In genomic region chr18:13366977-13367892, GRCh38 we compare ENCODE assay signal across 26 cellular contexts.
DNase-seq lines count a peak whose midpoint lies in the region; ATAC-seq, FAIRE-seq and TF ChIP-seq lines count a peak whose summit lies in the region.
"Had no signal": no experiment of that assay in that cellular context is flagged by ENCODE, and none has a peak within 500 bp of the region (broad histone marks: within the 10 kb centered on the region; RNA-seq: fewer than 3 reads in every experiment).

No MANE protein-coding gene starts in this region.

- H3K4me3 ChIP-seq in left ventricle myocardium inferior (no peak overlapping the region), H7 (ENCODE audit: insufficient read depth, low read depth, low read length) (no peak overlapping the region), pancreas (no peak overlapping the region)
- H3K4me3 ChIP-seq: ovary, spleen, thoracic aorta had no signal

- no peak for TF ChIP-seq CTCF in left ventricle myocardium inferior (IDR thresholded peaks at IDR 0.05; ENCODE audit: borderline replicate concordance)
- TF ChIP-seq CTCF in pancreas (IDR thresholded peaks at IDR 0.05) = no peak

- H3K36me3 ChIP-seq in left ventricle myocardium inferior (no peaks in the 10 kb centered on the region), H7 (replicated peaks; ENCODE audit: control insufficient read depth, insufficient read depth, low read length) (no peaks in the 10 kb centered on the region), pancreas (no peaks in the 10 kb centered on the region)
- H3K36me3 ChIP-seq: ovary, spleen, thoracic aorta had no signal

- H3K4me1 Mint-ChIP-seq in stimulated activated memory B cell treated with anti-CD40 and anti-IgM and Interleukin-4, amounts not matched to agents 10 μg/mL and 1 μg/mL and 100 μg/mL, for 72 hours = peaks cover 10% of the 10 kb centered on the region

- H3K27ac ChIP-seq in left ventricle myocardium inferior (replicated peaks) = no peak overlapping the region
- no peak overlapping the region for H3K27ac ChIP-seq in pancreas
- H3K27ac ChIP-seq: C4-2B, ovary, spleen, thoracic aorta had no signal

- no peak overlapping the region for H3K27ac Mint-ChIP-seq in stimulated activated memory B cell treated with anti-CD40 and anti-IgM and Interleukin-4, amounts not matched to agents 10 μg/mL and 1 μg/mL and 100 μg/mL, for 72 hours
- H3K27ac Mint-ChIP-seq: activated CD4-positive, alpha-beta T cell treated with anti-CD3 and anti-CD28 coated beads, Interleukin-2, amount 10 ng/mL, durations not matched to agents 7 days and 5 days; stimulated activated naive B cell treated with anti-CD40 and anti-IgM and Interleukin-4, amounts not matched to agents 10 μg/mL and 1 μg/mL and 100 μg/mL, for 72 hours; T-helper 1 cell treated with Interleukin-12 subunit alpha and Interleukin-12 subunit beta and Interleukin-4 antibody, amounts not matched to agents 30 μg/mL and 1 μg/mL, for 36 hours had no signal

- FAIRE-seq in pancreas (lab: Jason Lieb, UNC) = no peak
- FAIRE-seq: bronchial epithelial cell, endothelial cell of umbilical vein had no signal

- H3K27me3 ChIP-seq in left ventricle myocardium inferior (ENCODE audit: low read depth) (no peaks in the 10 kb centered on the region), H7 (ENCODE audit: control insufficient read depth, insufficient read depth, low read length) (no peaks in the 10 kb centered on the region), pancreas (no peaks in the 10 kb centered on the region)
- H3K27me3 ChIP-seq: ovary, spleen had no signal

- H3K9me3 Mint-ChIP-seq in stimulated activated memory B cell treated with anti-CD40 and anti-IgM and Interleukin-4, amounts not matched to agents 10 μg/mL and 1 μg/mL and 100 μg/mL, for 72 hours = no peaks in the 10 kb centered on the region
- H3K9me3 Mint-ChIP-seq: activated CD4-positive, alpha-beta T cell treated with anti-CD3 and anti-CD28 coated beads, Interleukin-2, amount 10 ng/mL, durations not matched to agents 7 days and 5 days; stimulated activated naive B cell treated with anti-CD40 and anti-IgM and Interleukin-4, amounts not matched to agents 10 μg/mL and 1 μg/mL and 100 μg/mL, for 72 hours; T-helper 1 cell treated with Interleukin-12 subunit alpha and Interleukin-12 subunit beta and Interleukin-4 antibody, amounts not matched to agents 30 μg/mL and 1 μg/mL, for 36 hours had no signal

- WGBS in pancreas, 2 donors = 73 to 75% methylated on average over 26 of the region's 26 CpGs

- intact Hi-C loops in cardiac septum (cut with DNase I) = loop anchor here (5.0 kb wide), 1 partner anchor 40 kb away; no protein-coding TSS in a partner anchor
- intact Hi-C loops in left ventricle myocardium inferior (cut with micrococcal nuclease) = no loop called here
- intact Hi-C loops in pancreas (cut with DNase I) = no loop called here

- DNase-seq in cardiac septum (ENCODE audit: low spot score) (peak; percentile 63), left ventricle myocardium inferior (no peak), H7 (peak; percentile 28), islet precursor cell (peak; percentile 43), pancreas (no peak)
- DNase-seq in NK-92 treated with Interleukin-12 subunit alpha and Interleukin-12 subunit beta, amount 100 ng/mL, for 24 hours (lab: John Stamatoyannopoulos, UW) = no peak
- DNase-seq: activated CD4-positive, alpha-beta T cell treated with anti-CD3 and anti-CD28 coated beads, Interleukin-2, amount 10 ng/mL, durations not matched to agents 7 days and 5 days; activated gamma-delta T cell; mesenchymal stem cell; NCI-H1092; NCI-H1930; NCI-H2227 treated with DMSO at 0.1 percent for 48 hours; NCI-H748 treated with DMSO at 0.1 percent for 48 hours; ovary; right cardiac atrium; RPMI8226; spleen; stimulated activated CD4-positive, alpha-beta T cell treated with anti-CD3 and anti-CD28 coated beads, Interleukin-2, amount 100 ng/mL, for 48 hours; stimulated activated naive B cell treated with anti-CD40 and anti-IgM and Interleukin-4, amounts not matched to agents 10 μg/mL and 1 μg/mL and 100 μg/mL, for 72 hours had no signal

- H3K36me3 Mint-ChIP-seq in stimulated activated memory B cell treated with anti-CD40 and anti-IgM and Interleukin-4, amounts not matched to agents 10 μg/mL and 1 μg/mL and 100 μg/mL, for 72 hours = no peaks in the 10 kb centered on the region
- H3K36me3 Mint-ChIP-seq: stimulated activated naive B cell treated with anti-CD40 and anti-IgM and Interleukin-4, amounts not matched to agents 10 μg/mL and 1 μg/mL and 100 μg/mL, for 72 hours had no signal

- peaks cover 28% of the 10 kb centered on the region for H3K27me3 Mint-ChIP-seq in stimulated activated memory B cell treated with anti-CD40 and anti-IgM and Interleukin-4, amounts not matched to agents 10 μg/mL and 1 μg/mL and 100 μg/mL, for 72 hours
- H3K27me3 Mint-ChIP-seq: activated CD4-positive, alpha-beta T cell treated with anti-CD3 and anti-CD28 coated beads, Interleukin-2, amount 10 ng/mL, durations not matched to agents 7 days and 5 days; stimulated activated naive B cell treated with anti-CD40 and anti-IgM and Interleukin-4, amounts not matched to agents 10 μg/mL and 1 μg/mL and 100 μg/mL, for 72 hours had no signal

- H3K4me3 Mint-ChIP-seq in stimulated activated memory B cell treated with anti-CD40 and anti-IgM and Interleukin-4, amounts not matched to agents 10 μg/mL and 1 μg/mL and 100 μg/mL, for 72 hours = no peak overlapping the region
- H3K4me3 Mint-ChIP-seq: activated CD4-positive, alpha-beta T cell treated with anti-CD3 and anti-CD28 coated beads, Interleukin-2, amount 10 ng/mL, durations not matched to agents 7 days and 5 days; stimulated activated naive B cell treated with anti-CD40 and anti-IgM and Interleukin-4, amounts not matched to agents 10 μg/mL and 1 μg/mL and 100 μg/mL, for 72 hours; T-helper 1 cell treated with Interleukin-12 subunit alpha and Interleukin-12 subunit beta and Interleukin-4 antibody, amounts not matched to agents 30 μg/mL and 1 μg/mL, for 36 hours had no signal

- no peaks in the 10 kb centered on the region for H3K9me3 ChIP-seq in left ventricle myocardium inferior (replicated peaks)
- no peaks in the 10 kb centered on the region for H3K9me3 ChIP-seq in pancreas
- H3K9me3 ChIP-seq: ovary, spleen, thoracic aorta had no signal

- peak; percentile 45 for ATAC-seq in stimulated activated memory B cell treated with anti-CD40 and anti-IgM and Interleukin-4, amounts not matched to agents 10 μg/mL and 1 μg/mL and 100 μg/mL, for 72 hours
- ATAC-seq in pancreas (no peak), HG03097 (IDR thresholded peaks at IDR 0.05; ENCODE audit: low FRiP score, unreplicated experiment) (no peak)
- ATAC-seq: stimulated activated naive B cell treated with anti-CD40 and anti-IgM and Interleukin-4, amounts not matched to agents 10 μg/mL and 1 μg/mL and 100 μg/mL, for 72 hours had no signal

- H3K4me1 ChIP-seq in left ventricle myocardium inferior (peaks cover 20% of the 10 kb centered on the region), pancreas (no peaks in the 10 kb centered on the region)

Comparison
In these comparisons a context has a peak if more than half of its experiments do, and no peak if none do; other contexts are left out.
1. DNase-seq: peak in cardiac septum (single experiment), H7 (single experiment) and islet precursor cell (single experiment); none in left ventricle myocardium inferior (single experiment), pancreas (0 of 6) and NK-92 treated with Interleukin-12 subunit alpha and Interleukin-12 subunit beta, amount 100 ng/mL, for 24 hours (single experiment).